In genomic region chr21:31731802-31732537, GRCh38 we compare ENCODE assay signal across 8 cellular contexts. TPM values are rescaled to one million over a fixed set of nuclear protein-coding genes. Genes with fewer than 3 reads are reported as not detected.
DNase-seq lines count a peak whose midpoint lies in the region; ATAC-seq, FAIRE-seq and TF ChIP-seq lines count a peak whose summit lies in the region.

TSS of gene SCAF4 (minus strand) at chr21:31732118. CDS start at chr21:31731692, 426 bp downstream.

- peak within 1 kb of the TSS; percentile 94 for H3K4me2 ChIP-seq in BLaER1

- peak within 1 kb of the TSS; percentile 98 for H3K27ac ChIP-seq in BLaER1
- peak within 1 kb of the TSS; percentile 96 to 98 for H3K27ac ChIP-seq in coronary artery

- peaks cover 24% of the 10 kb centered on the region for H3K36me3 ChIP-seq in BLaER1

- ATAC-seq in HG03439 (IDR thresholded peaks at IDR 0.05; ENCODE audit: unreplicated experiment) = peak; percentile 77

- FAIRE-seq in GM19239 (lab: Jason Lieb, UNC) = no peak

- DNase-seq in GM19239 (ENCODE audit: insufficient read length, low spot score) (peak; percentile 90), NCI-H460 (ENCODE audit: extremely low read depth, low read depth) (peak; percentile 76), coronary artery (ENCODE audit: low spot score) (peak; percentile 93), left kidney (ENCODE audit: low read depth, low spot score) (peak; percentile 97)
- peak; percentile 66 to 75 for DNase-seq in activated CD4-positive, alpha-beta T cell treated with anti-CD3 and anti-CD28 coated beads for 4 hours
- DNase-seq in stimulated activated CD4-positive, alpha-beta T cell treated with anti-CD3 and anti-CD28 coated beads, Interleukin-1b, Interleukin-23, amount 100 ng/mL, for 48 hours = peak; percentile 80

- peaks cover 7% of the 10 kb centered on the region; the same call in 1 of the 2 replicates for H3K9me3 ChIP-seq in BLaER1

- no peak for TF ChIP-seq CTCF in coronary artery (IDR thresholded peaks at IDR 0.05)

- peaks cover 56% of the 10 kb centered on the region for H3K4me1 ChIP-seq in BLaER1

- no peaks in the 10 kb centered on the region for H3K27me3 ChIP-seq in BLaER1

- peak within 1 kb of the TSS; percentile 99 for H3K4me3 ChIP-seq in BLaER1
- H3K4me3 ChIP-seq in coronary artery = peak within 1 kb of the TSS; percentile 94

- peak within 1 kb of the TSS; percentile 99 for H3K9ac ChIP-seq in BLaER1

- peaks cover 48% of the 10 kb centered on the region for H4K20me1 ChIP-seq in BLaER1

RNA-seq across cellular contexts. Expression of gene SCAF4, which starts in this region (rescaled TPM):
- total RNA-seq in NCI-H460 (2014; rRNA removed; shearing (Covaris generic)) = 7.1 and 7.2 TPM in 2 replicates
- 9.1 and 9.6 TPM in 2 replicates for polyA plus RNA-seq in NCI-H460 (2014; cell fraction: nucleus; rRNA removed)

Comparison
In these comparisons a context has a peak if more than half of its experiments do, and no peak if none do; other contexts are left out.
1. Peak in every context shown above with its lines: DNase-seq, ATAC-seq, H3K4me3 ChIP-seq and H3K27ac ChIP-seq.